Comparison of ENCODE assay signal across 15 cellular contexts in genomic region chr12:2856901-2857495, GRCh38. TPM values are rescaled to one million over a fixed set of nuclear protein-coding genes. Genes with fewer than 3 reads are reported as not detected.
DNase-seq lines count a peak whose midpoint lies in the region; ATAC-seq and TF ChIP-seq lines count a peak whose summit lies in the region.
"Had no signal": no experiment of that assay in that cellular context is flagged by ENCODE, and none has a peak within 500 bp of the region (broad histone marks: within the 10 kb centered on the region; RNA-seq: fewer than 3 reads in every experiment).

TEX52 (minus strand) TSS chr12:2857039; CDS start chr12:2857026, 13 bp downstream.

- H3K4me1 ChIP-seq in left lung (no peaks in the 10 kb centered on the region), SK-N-SH (ENCODE audit: control insufficient read depth in 1 of 2, insufficient read depth in 2 of 2, low read depth in 1 of 2, low read length in 1 of 2) (no peaks in the 10 kb centered on the region)
- H3K4me1 ChIP-seq: uterus had no signal

- peaks cover 7% of the 10 kb centered on the region for H3K36me3 Mint-ChIP-seq in activated naive CD8-positive, alpha-beta T cell treated with anti-CD3 and anti-CD28 coated beads for 36 hours

- CTCF ChIA-PET in SK-N-SH (lab: Yijun Ruan, JAX), result interaction anchor here (0.9 to 3.8 kb wide), 4 partner anchors 28 to 185 kb away, joined by 3 to 30 read pairs (median 8); no protein-coding TSS in a partner anchor

- no peak for TF ChIP-seq EP300 in SK-N-SH (IDR thresholded peaks at IDR 0.05; ENCODE audit: borderline replicate concordance in 1 of 2, low read depth in 1 of 2, low read length in 1 of 2)

- DNase-seq in NCI-H2227 (lab: John Stamatoyannopoulos, UW; ENCODE audit: unreplicated experiment) (peak; percentile 36), NCI-H2227 treated with DMSO at 0.1 percent for 48 hours (lab: John Stamatoyannopoulos, UW) (no peak), NAMALWA (ENCODE audit: low spot score) (peak; percentile 40), posterior vena cava (ENCODE audit: low spot score) (peak; percentile 60), left lung (no peak), SK-N-SH (no peak)
- DNase-seq in activated naive CD8-positive, alpha-beta T cell treated with anti-CD3 and anti-CD28 coated beads for 36 hours, result no peak
- DNase-seq: ACHN; activated CD4-positive, alpha-beta memory T cell treated with anti-CD3 and anti-CD28 coated beads for 36 hours; naive thymus-derived CD8-positive, alpha-beta T cell; uterus had no signal

- no peak within 1 kb of the TSS for H3K27ac ChIP-seq in left lung
- no peak within 1 kb of the TSS for H3K27ac ChIP-seq in SK-N-SH (ENCODE audit: low read depth in 2 of 2, low read length in 1 of 2)
- H3K27ac ChIP-seq: skin epidermis, uterus had no signal

- intact Hi-C loops in posterior vena cava (cut with DNase I), result loop anchor here in 1 of 2 donors (10.0 kb wide), 1 partner anchor 178 kb away; no protein-coding TSS in a partner anchor
- intact Hi-C loops in left lung (cut with DNase I), result no loop called here

- no peak within 1 kb of the TSS for H3K4me2 ChIP-seq in SK-N-SH

- H3K9me3 ChIP-seq in left lung (no peaks in the 10 kb centered on the region), SK-N-SH (no peaks in the 10 kb centered on the region)
- H3K9me3 ChIP-seq: uterus had no signal

- peak within 1 kb of the TSS; percentile 75 for H3K27ac Mint-ChIP-seq in activated naive CD8-positive, alpha-beta T cell treated with anti-CD3 and anti-CD28 coated beads for 36 hours
- H3K27ac Mint-ChIP-seq: activated CD4-positive, alpha-beta memory T cell treated with anti-CD3 and anti-CD28 coated beads for 36 hours had no signal

- TF ChIP-seq RAD21 in SK-N-SH (IDR thresholded peaks at IDR 0.05; ENCODE audit: low read length), result no peak

- H3K27me3 Mint-ChIP-seq in activated naive CD8-positive, alpha-beta T cell treated with anti-CD3 and anti-CD28 coated beads for 36 hours, result no peaks in the 10 kb centered on the region
- H3K27me3 Mint-ChIP-seq: activated CD4-positive, alpha-beta memory T cell treated with anti-CD3 and anti-CD28 coated beads for 36 hours; naive thymus-derived CD8-positive, alpha-beta T cell had no signal

- H3K36me3 ChIP-seq in left lung (peaks cover 0 to 20% of the 10 kb centered on the region in 2 donors), SK-N-SH (replicated peaks in 1 of 2; ENCODE audit: control insufficient read depth in 1 of 2, insufficient read depth in 2 of 2, low read length in 1 of 2) (peaks cover 4 to 15% of the 10 kb centered on the region in 2 experiments)
- H3K36me3 ChIP-seq: uterus had no signal

- no peaks in the 10 kb centered on the region for H3K9me2 ChIP-seq in SK-N-SH

- no peak for TF ChIP-seq CTCF in left lung (IDR thresholded peaks at IDR 0.05)
- no peak for TF ChIP-seq CTCF in SK-N-SH (IDR thresholded peaks at IDR 0.05)

- H3K4me3 ChIP-seq in left lung, result no peak within 1 kb of the TSS
- H3K4me3 ChIP-seq in SK-N-SH (ENCODE audit: low read depth in 2 of 2, low read length in 1 of 2), result no peak within 1 kb of the TSS
- H3K4me3 ChIP-seq: skin epidermis, uterus had no signal

- H3K9ac ChIP-seq in SK-N-SH, result no peak within 1 kb of the TSS

- no peak for ATAC-seq in HG03139 (IDR thresholded peaks at IDR 0.05; ENCODE audit: unreplicated experiment)
- ATAC-seq in left lung, result no peak
- ATAC-seq: naive thymus-derived CD8-positive, alpha-beta T cell had no signal

- H3K9me3 Mint-ChIP-seq in activated naive CD8-positive, alpha-beta T cell treated with anti-CD3 and anti-CD28 coated beads for 36 hours, result no peaks in the 10 kb centered on the region
- H3K9me3 Mint-ChIP-seq: activated CD4-positive, alpha-beta memory T cell treated with anti-CD3 and anti-CD28 coated beads for 36 hours; naive thymus-derived CD8-positive, alpha-beta T cell had no signal

- no peaks in the 10 kb centered on the region for H4K20me1 ChIP-seq in SK-N-SH (ENCODE audit: insufficient read depth)

- no peak within 1 kb of the TSS for H3K4me3 Mint-ChIP-seq in activated naive CD8-positive, alpha-beta T cell treated with anti-CD3 and anti-CD28 coated beads for 36 hours
- H3K4me3 Mint-ChIP-seq: activated CD4-positive, alpha-beta memory T cell treated with anti-CD3 and anti-CD28 coated beads for 36 hours; naive thymus-derived CD8-positive, alpha-beta T cell had no signal

- WGBS in SK-N-SH (ENCODE audit: low lambda C conversion rate), result 80% methylated on average over 4 of the region's 6 CpGs

- POLR2A ChIA-PET in SK-N-SH (lab: Yijun Ruan, JAX), result no interaction called here

- H3F3A ChIP-seq in SK-N-SH (replicated peaks; ENCODE audit: insufficient read depth), result peaks cover 9% of the 10 kb centered on the region

- H2AFZ ChIP-seq in SK-N-SH (ENCODE audit: low read depth), result no peak within 1 kb of the TSS

- no peaks in the 10 kb centered on the region for H3K4me1 Mint-ChIP-seq in activated naive CD8-positive, alpha-beta T cell treated with anti-CD3 and anti-CD28 coated beads for 36 hours

- H3K79me2 ChIP-seq in SK-N-SH (ENCODE audit: insufficient read depth), result no peaks in the 10 kb centered on the region

- H3K27me3 ChIP-seq in left lung (no peaks in the 10 kb centered on the region), SK-N-SH (ENCODE audit: insufficient read depth) (no peaks in the 10 kb centered on the region)
- H3K27me3 ChIP-seq: uterus had no signal

TF ChIP-seq in SK-N-SH, 30 proteins besides CTCF, POLR2A, EP300 and RAD21:
- TF ChIP-seq FOXJ3 (CRISPR knock-in tag; IDR thresholded peaks at IDR 0.05) (no peak), MEF2A (IDR thresholded peaks at IDR 0.05; ENCODE audit: borderline replicate concordance, low read depth) (no peak), RCOR1 (IDR thresholded peaks at IDR 0.05; ENCODE audit: low read length) (no peak), RXRA (IDR thresholded peaks at IDR 0.05; ENCODE audit: borderline replicate concordance, low read depth) (no peak), MXI1 (IDR thresholded peaks at IDR 0.05; ENCODE audit: low read depth, low read length) (no peak)
TF ChIP-seq in SK-N-SH: peak in this region for 0.

RNA-seq across cellular contexts. Expression of gene TEX52, which starts in this region (rescaled TPM):
- not detected for total RNA-seq in activated naive CD8-positive, alpha-beta T cell treated with anti-CD3 and anti-CD28 coated beads for 36 hours
- total RNA-seq in posterior vena cava, result not detected
- not detected for total RNA-seq in left lung
- not detected in 2 replicates for polyA plus RNA-seq in SK-N-SH (2012; rRNA removed)
- not detected in 2 replicates for polyA plus RNA-seq in SK-N-SH (2012; cell fraction: cytosol; rRNA removed)
- polyA plus RNA-seq in SK-N-SH (2012; cell fraction: nucleus; rRNA removed), result not detected in 2 replicates
- total RNA-seq: Daoy; dermis microvascular lymphatic vessel endothelial cell; naive thymus-derived CD8-positive, alpha-beta T cell; uterus had no signal
- polyA plus RNA-seq: naive thymus-derived CD8-positive, alpha-beta T cell had no signal

Comparison
In these comparisons a context has a peak if more than half of its experiments do, and no peak if none do; other contexts are left out.
1. DNase-seq: peak in NCI-H2227 (single experiment) and NAMALWA (single experiment); none in NCI-H2227 treated with DMSO at 0.1 percent for 48 hours (single experiment), activated naive CD8-positive, alpha-beta T cell treated with anti-CD3 and anti-CD28 coated beads for 36 hours (single experiment), left lung (0 of 2) and SK-N-SH (single experiment).
2. Peak in DNase-seq in posterior vena cava; RNA of the gene not detected or under 1 TPM.